8 cellular contexts compared by ENCODE assay signal in the genomic region with DNA sequence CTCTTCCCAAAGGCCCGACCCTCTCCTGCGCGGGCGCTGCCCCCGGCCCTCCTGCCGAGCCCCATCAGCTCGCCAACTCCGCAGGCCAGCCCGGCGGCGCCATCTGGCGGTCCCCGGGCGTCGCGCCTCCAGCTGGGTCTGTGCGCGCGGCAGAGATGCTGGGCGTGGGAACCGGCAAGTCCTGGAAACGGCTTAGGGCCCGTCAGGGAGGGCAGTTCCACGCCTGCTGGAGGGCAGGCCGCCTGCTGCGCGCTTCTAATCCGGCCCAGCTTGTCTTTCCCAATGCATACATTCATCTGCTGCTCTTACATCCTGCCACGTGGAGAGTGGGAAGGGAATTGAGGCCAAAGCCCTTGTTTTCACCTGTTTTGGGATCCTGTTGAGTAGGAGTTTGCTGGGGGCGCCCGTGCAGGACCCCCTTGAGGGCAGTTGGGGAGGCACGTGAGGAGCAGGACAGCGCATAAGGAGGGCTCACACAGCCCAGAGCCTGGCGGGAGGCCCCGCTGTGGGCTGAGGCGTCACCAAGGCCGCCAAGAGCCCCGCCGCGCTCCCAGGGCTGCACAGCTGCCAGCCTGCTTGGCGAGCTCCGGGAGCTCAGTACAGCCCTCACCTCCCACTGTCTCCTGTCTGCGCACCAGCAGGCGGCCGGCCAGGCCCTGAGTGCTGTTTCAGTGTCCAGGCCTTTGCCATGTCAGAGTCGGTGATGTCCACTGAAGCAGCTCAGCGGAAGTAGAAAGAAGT.
DNase-seq lines count a peak whose midpoint lies in the region; ATAC-seq, FAIRE-seq and TF ChIP-seq lines count a peak whose summit lies in the region.

No MANE protein-coding gene starts in this region.

- H3K27ac ChIP-seq in ACC112 (ENCODE audit: low read depth, low read length), result no peak overlapping the region

- H3K9me3 Mint-ChIP-seq in glutamatergic neuron (ENCODE audit: unreplicated experiment), result peaks cover 18% of the 10 kb centered on the region

- peak; percentile 78 for TF ChIP-seq CTCF in glutamatergic neuron (IDR thresholded peaks at IDR 0.05; ENCODE audit: partially characterized antibody, unreplicated experiment)

- peaks cover 6% of the 10 kb centered on the region for H3K4me1 ChIP-seq in ACC112 (ENCODE audit: control insufficient read depth, insufficient read depth, low read length, unreplicated experiment)

- H3K4me3 ChIP-seq in ACC112 (ENCODE audit: low read depth, low read length), result peak overlapping the region; percentile 73

- H3K4me1 Mint-ChIP-seq in glutamatergic neuron (ENCODE audit: low read depth, unreplicated experiment), result peaks cover 13% of the 10 kb centered on the region

- peak overlapping the region; percentile 79 for H3K27ac Mint-ChIP-seq in glutamatergic neuron (ENCODE audit: unreplicated experiment)

- no peak for FAIRE-seq in urothelium cell line (lab: Jason Lieb, UNC)

- H3K36me3 ChIP-seq in ACC112 (ENCODE audit: insufficient read depth, low read length), result no peaks in the 10 kb centered on the region

- peaks cover 12% of the 10 kb centered on the region for H3K27me3 Mint-ChIP-seq in glutamatergic neuron (ENCODE audit: unreplicated experiment)

- H3K4me3 Mint-ChIP-seq in glutamatergic neuron (ENCODE audit: unreplicated experiment), result peak overlapping the region; percentile 34

- no peaks in the 10 kb centered on the region for H3K79me2 ChIP-seq in ACC112 (ENCODE audit: control insufficient read depth, insufficient read depth, low read length, unreplicated experiment)

- peak; percentile 90 for DNase-seq in NCI-H82 (lab: John Stamatoyannopoulos, UW)
- DNase-seq in activated naive CD4-positive, alpha-beta T cell (lab: John Stamatoyannopoulos, UW), result peak in 3 of 4 experiments; percentile 8 to 57 (median 19)
- DNase-seq in glutamatergic neuron, result peak; percentile 93
- DNase-seq in pons (ENCODE audit: low spot score), result peak; percentile 66
- peak; percentile 72 for DNase-seq in urothelium cell line (ENCODE audit: low spot score)
- no peak for DNase-seq in NCI-H146 treated with DMSO at 0.1 percent for 48 hours (lab: John Stamatoyannopoulos, UW; ENCODE audit: unreplicated experiment)

- peak overlapping the region; percentile 47 for H2AFZ ChIP-seq in ACC112 (ENCODE audit: low read length, unreplicated experiment)

- H3K27me3 ChIP-seq in ACC112 (ENCODE audit: insufficient read depth, low read length), result no peaks in the 10 kb centered on the region

- H3K36me3 Mint-ChIP-seq in glutamatergic neuron (ENCODE audit: unreplicated experiment), result no peaks in the 10 kb centered on the region

- ATAC-seq in GM19463 (IDR thresholded peaks at IDR 0.05; ENCODE audit: unreplicated experiment), result peak; percentile 71
